Comparison of ENCODE assay signal across 1 cellular context in the genomic region with DNA sequence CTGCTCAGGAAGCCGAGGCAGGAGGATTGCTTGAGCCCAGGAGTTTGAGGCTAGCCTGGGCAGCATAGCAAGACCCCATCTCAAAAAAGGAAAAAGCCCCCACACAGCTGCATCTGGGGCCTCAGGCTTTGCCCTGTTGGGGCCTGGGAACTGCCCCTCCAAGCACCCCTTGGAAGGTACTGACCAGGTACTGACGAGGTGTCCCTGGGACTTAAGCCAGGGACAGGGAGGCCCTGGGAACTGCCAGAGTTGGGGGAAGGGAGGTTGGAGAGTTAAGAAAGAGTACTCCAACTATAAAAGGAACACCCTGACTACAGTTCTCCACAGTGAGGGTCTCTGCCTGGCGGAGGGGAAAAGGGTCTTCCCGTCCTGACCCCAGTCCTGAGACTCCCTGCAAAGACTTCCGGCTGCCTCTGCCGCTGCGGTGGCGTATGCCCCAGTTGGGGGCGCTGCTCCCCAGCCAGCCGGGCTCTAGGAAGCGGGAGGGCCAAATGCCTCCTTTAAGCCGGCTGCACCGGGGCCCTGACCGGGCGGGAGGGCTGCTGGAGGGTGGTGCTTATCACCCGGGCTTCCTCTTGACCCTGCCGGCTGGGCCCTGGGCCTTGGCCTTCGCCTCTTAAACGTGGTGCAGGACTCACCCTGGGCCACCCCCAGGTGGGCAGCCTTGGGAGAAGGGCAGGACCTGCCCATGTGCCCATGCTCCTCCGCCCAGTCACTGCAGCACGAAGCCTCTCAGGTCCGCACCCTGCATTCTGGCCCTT.
TF ChIP-seq lines count a peak whose summit lies in the region.

No MANE protein-coding gene starts in this region.

TF ChIP-seq in H1, 55 proteins besides CTCF, POLR2A, EP300 and RAD21:
- TF ChIP-seq BCL11A (IDR thresholded peaks at IDR 0.05; ENCODE audit: low read depth in 2 of 2, low read length in 2 of 2) (no peak), ZNF274 (IDR thresholded peaks at IDR 0.05; ENCODE audit: borderline replicate concordance, extremely low read depth, low read length) (no peak), SUZ12 (IDR thresholded peaks at IDR 0.05; ENCODE audit: low read length) (0 out of 2 replicates have a peak, but pooled peaks have one; percentile 23), POLR2AphosphoS5 (IDR thresholded peaks at IDR 0.05; ENCODE audit: low read depth, low read length) (peak; percentile 50; the same call in 1 of the 2 replicates), TAF1 (IDR thresholded peaks at IDR 0.05; ENCODE audit: low read depth, low read length) (0 out of 2 replicates have a peak, but pooled peaks have one; percentile 35), JUND (IDR thresholded peaks at IDR 0.05; ENCODE audit: low read length) (0 out of 2 replicates have a peak, but pooled peaks have one; percentile 9), SP1 (IDR thresholded peaks at IDR 0.05; ENCODE audit: low read depth, low read length) (no peak), KDM4A (IDR thresholded peaks at IDR 0.05; ENCODE audit: low read depth, low read length, severe bottlenecking) (peak; percentile 51), TBP (IDR thresholded peaks at IDR 0.05; ENCODE audit: low read depth, low read length) (peak; percentile 42; the same call in 1 of the 2 replicates), CEBPB (IDR thresholded peaks at IDR 0.05; ENCODE audit: low read depth, low read length) (no peak), ASH2L (IDR thresholded peaks at IDR 0.05; ENCODE audit: low read length) (peak; percentile 63), TCF12 (IDR thresholded peaks at IDR 0.05; ENCODE audit: low read depth, low read length) (no peak), CREB1 (IDR thresholded peaks at IDR 0.05) (no peak; the same call in 1 of the 2 replicates), SP2 (IDR thresholded peaks at IDR 0.05; ENCODE audit: low read length) (no peak), KDM5A (IDR thresholded peaks at IDR 0.05; ENCODE audit: low read length) (no peak), SRF (IDR thresholded peaks at IDR 0.05; ENCODE audit: low read depth, low read length) (0 out of 2 replicates have a peak, but pooled peaks have one; percentile 25), EGR1 (IDR thresholded peaks at IDR 0.05; ENCODE audit: borderline replicate concordance, low read depth, low read length) (no peak), EZH2 (IDR thresholded peaks at IDR 0.05; ENCODE audit: low read depth, low read length, severe bottlenecking) (peak; percentile 13), BRCA1 (IDR thresholded peaks at IDR 0.05; ENCODE audit: low read depth, low read length) (no peak), YY1 (IDR thresholded peaks at IDR 0.05; ENCODE audit: low read depth, low read length) (peak; percentile 13; the same call in 1 of the 2 replicates), GTF2F1 (IDR thresholded peaks at IDR 0.05; ENCODE audit: borderline replicate concordance, low read depth, low read length) (no peak), TEAD4 (IDR thresholded peaks at IDR 0.05; ENCODE audit: low read depth, low read length) (0 out of 2 replicates have a peak, but pooled peaks have one; percentile 4), BACH1 (IDR thresholded peaks at IDR 0.05; ENCODE audit: low read length) (no peak), SIN3A (conservative IDR thresholded peaks at IDR 0.05 in 1 of 2, IDR thresholded peaks at IDR 0.05 in 1 of 2; ENCODE audit: low read depth in 1 of 2, low read length in 2 of 2) (0 out of 4 replicates have a peak, but pooled peaks of 1 of the 2 experiments have one; percentile 40), NRF1 (IDR thresholded peaks at IDR 0.05; ENCODE audit: low read depth, low read length) (no peak), RBBP5 (IDR thresholded peaks at IDR 0.05; ENCODE audit: borderline replicate concordance, low read depth, low read length) (0 out of 2 replicates have a peak, but pooled peaks have one; percentile 28), CHD1 (IDR thresholded peaks at IDR 0.05; ENCODE audit: low read depth, low read length) (no peak), RNF2 (IDR thresholded peaks at IDR 0.05; ENCODE audit: borderline replicate concordance, low read depth, low read length, missing control alignments, poor library complexity, severe bottlenecking) (no peak), CTBP2 (IDR thresholded peaks at IDR 0.05; ENCODE audit: borderline replicate concordance, insufficient read depth, insufficient read length, low read length) (peak; percentile 16)
- TF ChIP-seq, protein P1, sequence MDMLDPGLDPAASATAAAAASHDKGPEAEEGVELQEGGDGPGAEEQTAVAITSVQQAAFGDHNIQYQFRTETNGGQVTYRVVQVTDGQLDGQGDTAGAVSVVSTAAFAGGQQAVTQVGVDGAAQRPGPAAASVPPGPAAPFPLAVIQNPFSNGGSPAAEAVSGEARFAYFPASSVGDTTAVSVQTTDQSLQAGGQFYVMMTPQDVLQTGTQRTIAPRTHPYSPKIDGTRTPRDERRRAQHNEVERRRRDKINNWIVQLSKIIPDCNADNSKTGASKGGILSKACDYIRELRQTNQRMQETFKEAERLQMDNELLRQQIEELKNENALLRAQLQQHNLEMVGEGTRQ (IDR thresholded peaks at IDR 0.05; ENCODE audit: low read length): no peak
- TF ChIP-seq, protein P2, sequence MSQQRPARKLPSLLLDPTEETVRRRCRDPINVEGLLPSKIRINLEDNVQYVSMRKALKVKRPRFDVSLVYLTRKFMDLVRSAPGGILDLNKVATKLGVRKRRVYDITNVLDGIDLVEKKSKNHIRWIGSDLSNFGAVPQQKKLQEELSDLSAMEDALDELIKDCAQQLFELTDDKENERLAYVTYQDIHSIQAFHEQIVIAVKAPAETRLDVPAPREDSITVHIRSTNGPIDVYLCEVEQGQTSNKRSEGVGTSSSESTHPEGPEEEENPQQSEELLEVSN (IDR thresholded peaks at IDR 0.05): peak; percentile 89
- TF ChIP-seq, protein P3, sequence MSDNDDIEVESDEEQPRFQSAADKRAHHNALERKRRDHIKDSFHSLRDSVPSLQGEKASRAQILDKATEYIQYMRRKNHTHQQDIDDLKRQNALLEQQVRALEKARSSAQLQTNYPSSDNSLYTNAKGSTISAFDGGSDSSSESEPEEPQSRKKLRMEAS (IDR thresholded peaks at IDR 0.05): peak; percentile 86
